In genomic region chr12:6626654-6627283, GRCh38 we compare ENCODE assay signal across 1 cellular context.
TF ChIP-seq lines count a peak whose summit lies in the region.

No MANE protein-coding gene starts in this region.

TF ChIP-seq in K562, 482 proteins besides CTCF, POLR2A, EP300 and RAD21 (continued from another document and continues in another):
- TF ChIP-seq RCOR1 (IDR thresholded peaks at IDR 0.05; ENCODE audit: borderline replicate concordance in 1 of 2, low read depth in 2 of 2, low read length in 2 of 2) = peak in 1 of 2 experiments; percentile 44; a peak in 1 of 4 replicates
- no peak for TF ChIP-seq ARNT (IDR thresholded peaks at IDR 0.05)
- peak; percentile 41; the same call in 1 of the 2 replicates for TF ChIP-seq MYNN (IDR thresholded peaks at IDR 0.05)
- TF ChIP-seq MYNN (CRISPR knock-in tag; IDR thresholded peaks at IDR 0.05) = no peak
- TF ChIP-seq ELK1 (CRISPR knock-in tag; IDR thresholded peaks at IDR 0.05) = no peak
- no peak for TF ChIP-seq UBTF (IDR thresholded peaks at IDR 0.05; ENCODE audit: borderline replicate concordance in 1 of 2, low read depth in 2 of 2, low read length in 2 of 2)
- TF ChIP-seq NCOA6 (IDR thresholded peaks at IDR 0.05) = no peak
- TF ChIP-seq SMC3 (conservative IDR thresholded peaks at IDR 0.05; ENCODE audit: insufficient read depth, low read depth, low read length) = no peak
- no peak for TF ChIP-seq PTRF (tag; IDR thresholded peaks at IDR 0.05)
- no peak for TF ChIP-seq CREB1 (IDR thresholded peaks at IDR 0.05)
- TF ChIP-seq CREB1 (CRISPR knock-in tag; IDR thresholded peaks at IDR 0.05) = no peak
- no peak for TF ChIP-seq ZNF407 (IDR thresholded peaks at IDR 0.05; ENCODE audit: low read depth)
- TF ChIP-seq SREBF1 (IDR thresholded peaks at IDR 0.05; ENCODE audit: borderline replicate concordance, low read depth, low read length) = no peak
- no peak for TF ChIP-seq ZNF217 (CRISPR knock-in tag; IDR thresholded peaks at IDR 0.05)
- no peak for TF ChIP-seq TAF7 (tag; IDR thresholded peaks at IDR 0.05)
- TF ChIP-seq CBX8 (IDR thresholded peaks at IDR 0.05; ENCODE audit: borderline replicate concordance, extremely low read depth, low read depth, low read length, poor library complexity, severe bottlenecking) = no peak
- no peak for TF ChIP-seq SP1 (CRISPR knock-in tag; IDR thresholded peaks at IDR 0.05)
- no peak for TF ChIP-seq ZBTB2 (IDR thresholded peaks at IDR 0.05)
- TF ChIP-seq THRB (CRISPR knock-in tag; conservative IDR thresholded peaks at IDR 0.05) = no peak
- no peak for TF ChIP-seq HOXB6 (CRISPR knock-in tag; IDR thresholded peaks at IDR 0.05; ENCODE audit: borderline replicate concordance)
- no peak for TF ChIP-seq ZNF518B (CRISPR knock-in tag; IDR thresholded peaks at IDR 0.05)
- no peak for TF ChIP-seq KDM2B (CRISPR knock-in tag; IDR thresholded peaks at IDR 0.05)
- no peak for TF ChIP-seq SNRNP70 (optimal IDR thresholded peaks at IDR 0.05; ENCODE audit: low read depth, low read length)
- TF ChIP-seq SREBF2 (CRISPR knock-in tag; IDR thresholded peaks at IDR 0.05) = no peak
- TF ChIP-seq ZNF431 (CRISPR knock-in tag; IDR thresholded peaks at IDR 0.05) = no peak
- no peak for TF ChIP-seq NR2F6 (CRISPR knock-in tag; IDR thresholded peaks at IDR 0.05)
- TF ChIP-seq E2F6 (IDR thresholded peaks at IDR 0.05; ENCODE audit: borderline replicate concordance in 1 of 2, extremely low read depth in 1 of 2, insufficient read depth in 1 of 2, insufficient read length in 1 of 2, low read depth in 1 of 2, low read length in 1 of 2, poor library complexity in 1 of 2, severe bottlenecking in 1 of 2) = no peak
- 0 out of 2 replicates have a peak, but pooled peaks have one; percentile 23 for TF ChIP-seq BHLHE40 (IDR thresholded peaks at IDR 0.05; ENCODE audit: low read length)
- TF ChIP-seq MEF2A (IDR thresholded peaks at IDR 0.05; ENCODE audit: control insufficient read depth, low read depth, low read length) = no peak
- no peak for TF ChIP-seq TEAD2 (tag; IDR thresholded peaks at IDR 0.05)
- no peak for TF ChIP-seq ZNF263 (CRISPR knock-in tag; IDR thresholded peaks at IDR 0.05; ENCODE audit: borderline replicate concordance)
- TF ChIP-seq ZBTB17 (CRISPR knock-in tag; IDR thresholded peaks at IDR 0.05) = no peak
- no peak for TF ChIP-seq HMG20A (CRISPR knock-in tag; conservative IDR thresholded peaks at IDR 0.05)
- no peak for TF ChIP-seq ZEB2 (IDR thresholded peaks at IDR 0.05)
- 0 out of 2 replicates have a peak, but pooled peaks have one; percentile 48 for TF ChIP-seq MTA3 (IDR thresholded peaks at IDR 0.05; ENCODE audit: borderline replicate concordance)
- TF ChIP-seq STAT5B (CRISPR knock-in tag; IDR thresholded peaks at IDR 0.05) = no peak
- no peak for TF ChIP-seq ZNF764 (CRISPR knock-in tag; IDR thresholded peaks at IDR 0.05; ENCODE audit: low read depth)
- no peak for TF ChIP-seq TCF7L2 (IDR thresholded peaks at IDR 0.05; ENCODE audit: low read depth, low read length)
- TF ChIP-seq BCOR (IDR thresholded peaks at IDR 0.05) = no peak
- no peak for TF ChIP-seq BRD4 (IDR thresholded peaks at IDR 0.05)
- no peak for TF ChIP-seq CC2D1A (IDR thresholded peaks at IDR 0.05)
- no peak for TF ChIP-seq ARHGAP35 (IDR thresholded peaks at IDR 0.05; ENCODE audit: partially characterized antibody)
- TF ChIP-seq THRA (IDR thresholded peaks at IDR 0.05) = no peak
- TF ChIP-seq FOXP1 (CRISPR knock-in tag; IDR thresholded peaks at IDR 0.05) = no peak
- peak; percentile 98 for TF ChIP-seq EGR1 (conservative IDR thresholded peaks at IDR 0.05)
- peak; percentile 69 for TF ChIP-seq CXXC5 (CRISPR knock-in tag; IDR thresholded peaks at IDR 0.05)
- TF ChIP-seq FIP1L1 (IDR thresholded peaks at IDR 0.05; ENCODE audit: low read depth, low read length, poor library complexity, severe bottlenecking) = no peak
